8 cellular contexts compared by ENCODE assay signal in the genomic region with DNA sequence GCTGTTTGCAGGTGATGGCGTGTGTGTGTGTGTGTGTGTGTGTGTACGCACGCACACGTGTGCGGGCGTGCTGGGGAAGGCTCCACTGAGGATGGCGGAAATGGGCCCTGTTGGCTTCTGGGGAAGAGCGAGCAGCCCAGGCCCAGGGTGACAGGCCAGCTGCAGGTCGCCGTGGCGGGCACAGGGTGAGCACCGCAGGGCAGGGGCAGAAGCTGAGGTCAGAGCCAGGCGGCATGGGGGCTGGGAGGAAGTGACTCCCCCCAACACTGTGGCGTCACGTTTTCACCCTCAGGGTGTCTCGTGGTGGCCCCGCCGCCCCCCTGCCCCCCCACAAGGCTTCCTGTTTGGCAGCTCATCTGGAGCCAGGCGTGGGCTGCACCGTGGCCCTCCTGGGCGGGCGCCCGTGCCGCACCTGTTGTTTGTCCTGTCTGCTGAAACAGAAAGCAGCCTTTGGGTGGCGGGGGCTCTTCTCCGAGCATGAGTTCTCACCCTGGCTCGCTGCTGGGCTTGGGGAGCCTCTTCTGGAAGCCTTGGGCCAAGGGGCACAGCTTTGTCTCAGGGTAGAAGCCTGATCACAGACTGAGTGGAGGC. TPM values are rescaled to one million over a fixed set of nuclear protein-coding genes. Genes with fewer than 3 reads are reported as not detected.
DNase-seq lines count a peak whose midpoint lies in the region; ATAC-seq and TF ChIP-seq lines count a peak whose summit lies in the region.

No MANE protein-coding gene starts in this region.

- H3K4me3 Mint-ChIP-seq in activated naive CD8-positive, alpha-beta T cell treated with anti-CD3 and anti-CD28 coated beads, Interleukin-2, amount 50 U/mL, for 24 hours, result peak overlapping the region; percentile 80
- H3K4me3 Mint-ChIP-seq in nephron progenitor cell, result peak overlapping the region; percentile 67

- H3K4me1 Mint-ChIP-seq in activated naive CD8-positive, alpha-beta T cell treated with anti-CD3 and anti-CD28 coated beads, Interleukin-2, amount 50 U/mL, for 24 hours, result peaks cover 95% of the 10 kb centered on the region
- peaks cover 79% of the 10 kb centered on the region for H3K4me1 Mint-ChIP-seq in nephron progenitor cell

- no peaks in the 10 kb centered on the region for H3K9me3 Mint-ChIP-seq in activated naive CD8-positive, alpha-beta T cell treated with anti-CD3 and anti-CD28 coated beads, Interleukin-2, amount 50 U/mL, for 24 hours
- H3K9me3 Mint-ChIP-seq in nephron progenitor cell, result no peaks in the 10 kb centered on the region

- H3K4me1 ChIP-seq in SJCRH30, result peaks cover 79% of the 10 kb centered on the region

- DNase-seq in SJCRH30 (peak; percentile 96 to 97), nephron progenitor cell (no peak), HUDEP-2 (lab: John Stamatoyannopoulos, UW; ENCODE audit: unreplicated experiment in 76 of 76) (no peak), foreskin fibroblast (no peak)
- DNase-seq in activated naive CD8-positive, alpha-beta T cell treated with anti-CD3 and anti-CD28 coated beads, Interleukin-2, amount 50 U/mL, for 24 hours, result peak; percentile 87

- peak; percentile 67 for ATAC-seq in GM18907 (IDR thresholded peaks at IDR 0.05; ENCODE audit: unreplicated experiment)
- ATAC-seq in HG03039 (IDR thresholded peaks at IDR 0.05; ENCODE audit: unreplicated experiment), result peak; percentile 51
- ATAC-seq in activated naive CD8-positive, alpha-beta T cell treated with anti-CD3 and anti-CD28 coated beads, Interleukin-2, amount 50 U/mL, for 24 hours, result peak; percentile 72

- H3K27ac ChIP-seq in SJCRH30 (peak overlapping the region; percentile 80), temporal lobe (ENCODE audit: low read depth, low read length) (peak overlapping the region; percentile 30)

- peak overlapping the region; percentile 94 for H3K27ac Mint-ChIP-seq in activated naive CD8-positive, alpha-beta T cell treated with anti-CD3 and anti-CD28 coated beads, Interleukin-2, amount 50 U/mL, for 24 hours
- H3K27ac Mint-ChIP-seq in nephron progenitor cell, result peak overlapping the region; percentile 99

- peaks cover 81% of the 10 kb centered on the region for H3K36me3 Mint-ChIP-seq in activated naive CD8-positive, alpha-beta T cell treated with anti-CD3 and anti-CD28 coated beads, Interleukin-2, amount 50 U/mL, for 24 hours (ENCODE audit: low read depth)
- peaks cover 60% of the 10 kb centered on the region for H3K36me3 Mint-ChIP-seq in nephron progenitor cell (ENCODE audit: low read depth)

- H3K4me3 ChIP-seq in SJCRH30 (no peak overlapping the region), foreskin fibroblast (ENCODE audit: low read depth in 1 of 2, low read length in 2 of 2) (no peak overlapping the region)

- no peaks in the 10 kb centered on the region for H3K27me3 Mint-ChIP-seq in activated naive CD8-positive, alpha-beta T cell treated with anti-CD3 and anti-CD28 coated beads, Interleukin-2, amount 50 U/mL, for 24 hours
- no peaks in the 10 kb centered on the region for H3K27me3 Mint-ChIP-seq in nephron progenitor cell (ENCODE audit: low read depth, poor library complexity)

- no peaks in the 10 kb centered on the region for H3K9me3 ChIP-seq in SJCRH30 (replicated peaks)

- TF ChIP-seq CTCF in nephron progenitor cell (IDR thresholded peaks at IDR 0.05) (no peak), foreskin fibroblast (IDR thresholded peaks at IDR 0.05; ENCODE audit: low read depth, low read length) (no peak)

- peaks cover 68% of the 10 kb centered on the region for H3K36me3 ChIP-seq in SJCRH30

- no peaks in the 10 kb centered on the region for H3K27me3 ChIP-seq in SJCRH30

RNA-seq across cellular contexts. Expression of a gene that starts 7.1 kb away (rescaled TPM):
- 181 and 190 TPM in 2 replicates for total RNA-seq in SJCRH30 (2014; rRNA removed; shearing (Covaris generic))
- total RNA-seq in temporal lobe, result 6.6 TPM

RNA-seq across cellular contexts. Expression of a gene that starts 47.3 kb away (rescaled TPM):
- 112 and 119 TPM in 2 replicates for total RNA-seq in SJCRH30 (2014; rRNA removed; shearing (Covaris generic))
- 30.0 TPM for total RNA-seq in temporal lobe

Comparison
In these comparisons a context has a peak if more than half of its experiments do, and no peak if none do; other contexts are left out.
1. DNase-seq: peak in SJCRH30 (2 of 2) and activated naive CD8-positive, alpha-beta T cell treated with anti-CD3 and anti-CD28 coated beads, Interleukin-2, amount 50 U/mL, for 24 hours (single experiment); none in nephron progenitor cell (single experiment), HUDEP-2 (0 of 76) and foreskin fibroblast (0 of 2).
2. RNA of a gene that starts 7.1 kb away (total RNA-seq): 181 to 190 TPM in SJCRH30; 6.6 TPM in temporal lobe (single experiment); every median in the first group is over 10 times any median in the second.
3. Peak in every context shown above with its lines, with median percentiles within 50 percentile points of each other: ATAC-seq.